10 cellular contexts compared by ENCODE assay signal in genomic region chr20:36482044-36482473, GRCh38. TPM values are rescaled to one million over a fixed set of nuclear protein-coding genes. Genes with fewer than 3 reads are reported as not detected.
DNase-seq lines count a peak whose midpoint lies in the region; ATAC-seq, FAIRE-seq and TF ChIP-seq lines count a peak whose summit lies in the region.
"Had no signal": no experiment of that assay in that cellular context is flagged by ENCODE, and none has a peak within 500 bp of the region (broad histone marks: within the 10 kb centered on the region; RNA-seq: fewer than 3 reads in every experiment).

No MANE protein-coding gene starts in this region.

- H4K20me1 ChIP-seq in K562 (replicated peaks; ENCODE audit: control insufficient read depth, insufficient read depth, low read length): peaks cover 7% of the 10 kb centered on the region

- in situ Hi-C loops in K562 (cut with MboI): no loop called here

- ATAC-seq in K562: peak; percentile 25; the same call in 1 of the 3 replicates
- no peak for ATAC-seq in HG03139 (IDR thresholded peaks at IDR 0.05; ENCODE audit: unreplicated experiment)
- no peak for ATAC-seq in HG03097 (IDR thresholded peaks at IDR 0.05; ENCODE audit: low FRiP score, unreplicated experiment)
- no peak for ATAC-seq in HG03469 (IDR thresholded peaks at IDR 0.05; ENCODE audit: unreplicated experiment)

- H3K27ac ChIP-seq in AG04450 (ENCODE audit: low read depth, low read length) (peak overlapping the region; percentile 47), K562 (ENCODE audit: extremely low read depth, low read depth, low read length) (no peak overlapping the region)

- no peaks in the 10 kb centered on the region for H3K9me3 ChIP-seq in AG04450 (ENCODE audit: control insufficient read depth, insufficient read depth, low read length)
- H3K9me3 ChIP-seq in K562 (replicated peaks; ENCODE audit: control insufficient read depth, insufficient read depth, low read depth, low read length): no peaks in the 10 kb centered on the region
- H3K9me3 ChIP-seq: A549 had no signal

- no peak overlapping the region for H3K4me2 ChIP-seq in K562 (ENCODE audit: insufficient read depth, low read length)
- H3K4me2 ChIP-seq: A549 had no signal

- no peak for TF ChIP-seq CTCF in AG04450 (IDR thresholded peaks at IDR 0.05; ENCODE audit: low read depth, low read length)
- no peak for TF ChIP-seq CTCF in K562 (IDR thresholded peaks at IDR 0.05 in 2 of 3, conservative IDR thresholded peaks at IDR 0.05 in 1 of 3; ENCODE audit: insufficient read depth in 2 of 3, low read depth in 1 of 3, low read length in 3 of 3)

- no peak for TF ChIP-seq RAD21 in K562 (CRISPR knock-in tag; conservative IDR thresholded peaks at IDR 0.05 in 1 of 2, IDR thresholded peaks at IDR 0.05 in 1 of 2)

- intact Hi-C loops in K562 (cut with micrococcal nuclease): no loop called here

- TF ChIP-seq POLR2A in K562 (conservative IDR thresholded peaks at IDR 0.05): no peak

- H3K79me2 ChIP-seq in K562 (ENCODE audit: control insufficient read depth, insufficient read depth, low read length): peaks cover 3% of the 10 kb centered on the region; the same call in 2 of the 3 replicates

- peak overlapping the region in 1 of 2 experiments; percentile 66; a peak in 1 of 4 replicates for H3K9ac ChIP-seq in K562 (ENCODE audit: insufficient read depth in 1 of 2, low read depth in 2 of 2, low read length in 2 of 2)

- BruUV-seq in K562 (replicated peaks; lab: Mats Ljungman, UMichigan): no TSS peak

- H3K36me3 ChIP-seq in K562 (ENCODE audit: control insufficient read depth, insufficient read depth, low read length): no peaks in the 10 kb centered on the region

- WGBS in K562 (ENCODE audit: insufficient coverage, low coverage, missing lambda C conversion rate): 55% methylated on average over 8 of the region's 8 CpGs

- CTCF ChIA-PET in AG04450 (lab: Charles Lee) (no interaction called here), K562 (lab: Yijun Ruan, JAX; ENCODE audit: low intra/inter-chr PET ratio) (no interaction called here)

- no peak for DNase-seq in AG04450 (ENCODE audit: low read depth, low spot score)
- peak; percentile 99 for DNase-seq in NCI-H2029 treated with DMSO at 0.1 percent for 48 hours (lab: John Stamatoyannopoulos, UW)
- DNase-seq in K562 (ENCODE audit: extremely low read depth in 1 of 4, low spot score in 3 of 4): no peak
- DNase-seq in midbrain (lab: John Stamatoyannopoulos, UW): peak; percentile 61
- DNase-seq in NCI-H2227 (lab: John Stamatoyannopoulos, UW; ENCODE audit: unreplicated experiment): no peak
- DNase-seq: activated B cell treated with CpG ODN at 0.5 μM for 24 hours had no signal

- H2AFZ ChIP-seq in K562 (ENCODE audit: low read depth, low read length): no peak overlapping the region

- H3K4me3 ChIP-seq in AG04450 (ENCODE audit: low read depth, low read length) (no peak overlapping the region), K562 (no peak overlapping the region)
- H3K4me3 ChIP-seq: A549 had no signal

- POLR2A ChIA-PET in AG04450 (lab: Yijun Ruan, JAX): no interaction called here
- POLR2A ChIA-PET in K562 (lab: Yijun Ruan, JAX): interaction anchor here (0.6 to 2.0 kb wide), 2 partner anchors 11 to 814 kb away, joined by 3 to 8 read pairs; no protein-coding TSS in a partner anchor

- H3K27me3 ChIP-seq in AG04450 (ENCODE audit: control insufficient read depth, insufficient read depth, low read length) (no peaks in the 10 kb centered on the region), K562 (ENCODE audit: control insufficient read depth in 2 of 2, insufficient read depth in 2 of 2, low read length in 2 of 2) (no peaks in the 10 kb centered on the region)

- FAIRE-seq in K562 (lab: Jason Lieb, UNC): no peak
- FAIRE-seq: A549 had no signal

- no peaks in the 10 kb centered on the region; a peak in 1 of 5 replicates for H3K4me1 ChIP-seq in K562 (replicated peaks in 1 of 2; ENCODE audit: control insufficient read depth in 2 of 2, insufficient read depth in 2 of 2, low read length in 2 of 2)

- H3K9me1 ChIP-seq in K562 (ENCODE audit: control insufficient read depth, insufficient read depth, low read length): peaks cover 3% of the 10 kb centered on the region

- TF ChIP-seq EP300 in K562 (IDR thresholded peaks at IDR 0.05; ENCODE audit: low read length): no peak

TF ChIP-seq in K562, 482 proteins besides CTCF, POLR2A, EP300 and RAD21:
- TF ChIP-seq THAP12 (CRISPR knock-in tag; IDR thresholded peaks at IDR 0.05) (no peak), NR2C2 (CRISPR knock-in tag; IDR thresholded peaks at IDR 0.05) (no peak), NR2C2 (tag; IDR thresholded peaks at IDR 0.05) (peak; percentile 55; the same call in 1 of the 2 replicates), PKNOX1 (IDR thresholded peaks at IDR 0.05) (peak; percentile 28; the same call in 1 of the 2 replicates), MIER1 (IDR thresholded peaks at IDR 0.05; ENCODE audit: low read depth) (no peak), CEBPG (CRISPR knock-in tag; IDR thresholded peaks at IDR 0.05) (peak; percentile 49; the same call in 1 of the 2 replicates), CEBPG (tag; conservative IDR thresholded peaks at IDR 0.05 in 1 of 2, IDR thresholded peaks at IDR 0.05 in 1 of 2) (peak in 1 of 2 experiments; percentile 35; a peak in 1 of 4 replicates), MAFG (tag; conservative IDR thresholded peaks at IDR 0.05) (peak; percentile 46), GATA2 (CRISPR knock-in tag; IDR thresholded peaks at IDR 0.05) (no peak), BACH1 (tag; IDR thresholded peaks at IDR 0.05) (no peak), NUFIP1 (IDR thresholded peaks at IDR 0.05; ENCODE audit: partially characterized antibody) (no peak), ZNF175 (CRISPR knock-in tag; IDR thresholded peaks at IDR 0.05; ENCODE audit: low read depth) (no peak), PRPF4 (IDR thresholded peaks at IDR 0.05; ENCODE audit: insufficient read depth, low read depth, low read length, poor library complexity, severe bottlenecking) (no peak)

RNA-seq across cellular contexts. Expression of gene MYL9, which starts 59.3 kb away (rescaled TPM):
- polyA plus RNA-seq in AG04450 (2011; rRNA removed) (273 and 380 TPM in 2 replicates), K562 (2011; rRNA removed) (0.77 and 0.79 TPM in 2 replicates), K562 (2014; fragmentation: Illumina TruSeq; extraction: Trizol) (1.0 and 1.9 TPM in 2 replicates), K562 (2014; fragmentation: Nextera tagmentation; extraction: Ambion mirVana) (under 1 TPM in 1 of 2 experiments, not detected in 1; 0.11 TPM), K562 (2014; rRNA removed) (0.09 and 0.65 TPM in 2 replicates)
- polyA minus RNA-seq in AG04450 (2011; rRNA and poly(A)+ RNA removed): 338 and 442 TPM in 2 replicates
- total RNA-seq in K562 (2011; cell fraction: chromatin; rRNA removed; ENCODE audit: low replicate concordance): 0.33 and 0.90 TPM in 2 replicates
- total RNA-seq in K562 (2011; cell fraction: nucleolus; rRNA removed): 0.39 and 0.83 TPM in 2 replicates
- 0.59 and 0.99 TPM in 2 replicates for total RNA-seq in K562 (2011; cell fraction: nucleoplasm; rRNA removed)
- total RNA-seq in K562 (2014; rRNA removed) (0.86 and 1.1 TPM in 2 replicates), K562 (2014; rRNA removed; fragmentation: Illumina TruSeq; extraction: Trizol) (0.18 and 0.41 TPM in 2 replicates), K562 (2015; rRNA removed; fragmentation: Illumina TruSeq; extraction: Trizol) (1.0 and 1.7 TPM in 2 replicates), K562 (2021) (3.2 TPM in 2 replicates)
- 0.94 and 1.8 TPM in 2 replicates for polyA plus RNA-seq in K562 (2011; cell fraction: cytosol; rRNA removed)
- polyA plus RNA-seq in K562 (2011; cell fraction: nucleus; rRNA removed): 0.49 and 1.1 TPM in 2 replicates
- 5.2 and 7.6 TPM in 2 replicates for polyA plus RNA-seq in K562 (2012)
- polyA minus RNA-seq in K562 (2011; rRNA and poly(A)+ RNA removed): 0.07 and 0.48 TPM in 2 replicates
- polyA minus RNA-seq in K562 (2011; cell fraction: cytosol; rRNA and poly(A)+ RNA removed): 1.4 and 1.9 TPM in 2 replicates
- 0.33 and 0.40 TPM in 2 replicates for polyA minus RNA-seq in K562 (2011; cell fraction: nucleus; rRNA and poly(A)+ RNA removed)

Comparison
In these comparisons a context has a peak if more than half of its experiments do, and no peak if none do; other contexts are left out.
1. DNase-seq: peak in NCI-H2029 treated with DMSO at 0.1 percent for 48 hours (single experiment) and midbrain (single experiment); none in AG04450 (single experiment), K562 (0 of 4) and NCI-H2227 (single experiment).
2. RNA of gene MYL9, which starts 59.3 kb away (polyA plus RNA-seq): 273 to 380 TPM in AG04450; 0.09 to 7.6 TPM in K562; every median in the first group is over 10 times any median in the second.